Comparison of ENCODE assay signal across 8 cellular contexts in genomic region chr15:90143176-90143655, GRCh38. TPM values are rescaled to one million over a fixed set of nuclear protein-coding genes. Genes with fewer than 3 reads are reported as not detected.
A peak's percentile ranks its signal among the peaks of the same experiment; 100 is the strongest.
DNase-seq lines count a peak whose midpoint lies in the region; ATAC-seq and TF ChIP-seq lines count a peak whose summit lies in the region.

No MANE protein-coding gene starts in this region.

- no peaks in the 10 kb centered on the region for H3K9me3 ChIP-seq in MM.1S (replicated peaks; ENCODE audit: insufficient read depth, low read length)

- ATAC-seq in GM18511 (IDR thresholded peaks at IDR 0.05; ENCODE audit: unreplicated experiment) (peak; percentile 71), T-cell (replicated peaks in 1 of 4) (peak; percentile 79 to 85 (median 83))
- ATAC-seq in activated naive CD8-positive, alpha-beta T cell treated with anti-CD3 and anti-CD28 coated beads, Interleukin-2, amount 50 U/mL, for 24 hours: peak; percentile 83

- no peaks in the 10 kb centered on the region for H3K27me3 Mint-ChIP-seq in T-cell
- peaks cover 1% of the 10 kb centered on the region for H3K27me3 Mint-ChIP-seq in activated naive CD8-positive, alpha-beta T cell treated with anti-CD3 and anti-CD28 coated beads, Interleukin-2, amount 50 U/mL, for 24 hours

- TF ChIP-seq CTCF in AG04449 (IDR thresholded peaks at IDR 0.05; ENCODE audit: insufficient read depth, low read length, missing control alignments) (peak; percentile 47), MM.1S (IDR thresholded peaks at IDR 0.05; ENCODE audit: low read length) (peak; percentile 88)

- H3K27ac Mint-ChIP-seq in T-cell: no peak overlapping the region
- no peak overlapping the region for H3K27ac Mint-ChIP-seq in activated naive CD8-positive, alpha-beta T cell treated with anti-CD3 and anti-CD28 coated beads, Interleukin-2, amount 50 U/mL, for 24 hours

- POLR2A ChIA-PET in AG04449 (lab: Yijun Ruan, JAX): interaction anchor here (1.0 kb wide), 1 partner anchor 41 kb away, joined by 3 read pairs; the partner anchor contains the start of gene IDH2
- POLR2A ChIA-PET in T-cell (lab: Charles Lee): no interaction called here

- H3K36me3 Mint-ChIP-seq in T-cell: no peaks in the 10 kb centered on the region
- no peaks in the 10 kb centered on the region for H3K36me3 Mint-ChIP-seq in activated naive CD8-positive, alpha-beta T cell treated with anti-CD3 and anti-CD28 coated beads, Interleukin-2, amount 50 U/mL, for 24 hours (ENCODE audit: low read depth)

- H3K79me2 ChIP-seq in MM.1S (ENCODE audit: low read length): no peaks in the 10 kb centered on the region

- no peaks in the 10 kb centered on the region for H3K4me1 ChIP-seq in MM.1S (ENCODE audit: low read length)

- no peak overlapping the region for H3K27ac ChIP-seq in MM.1S (ENCODE audit: low read length)

- DNase-seq in AG04449 (ENCODE audit: low read depth, low spot score): no peak
- peak; percentile 70 for DNase-seq in MM.1S
- DNase-seq in T-cell: peak; percentile 12 to 65 (median 50)
- peak; percentile 72 for DNase-seq in activated naive CD8-positive, alpha-beta T cell treated with anti-CD3 and anti-CD28 coated beads, Interleukin-2, amount 50 U/mL, for 24 hours
- peak; percentile 63 for DNase-seq in iPS DF 19.7 (ENCODE audit: low read depth, low spot score)
- peak; percentile 79 for DNase-seq in stimulated activated CD4-positive, alpha-beta T cell treated with anti-CD3 and anti-CD28 coated beads, Interleukin-15, amount 100 ng/mL, for 24 hours
- DNase-seq in epidermal melanocyte (ENCODE audit: insufficient read length, low spot score): no peak

- no peaks in the 10 kb centered on the region for H3K36me3 ChIP-seq in MM.1S (replicated peaks; ENCODE audit: insufficient read depth, low read length)

- H3K4me3 ChIP-seq in AG04449 (ENCODE audit: low read depth, low read length) (no peak overlapping the region), MM.1S (ENCODE audit: low read length) (no peak overlapping the region)

- peaks cover 24 to 29% (median 28%) of the 10 kb centered on the region in 3 donors for H3K4me1 Mint-ChIP-seq in T-cell
- peaks cover 25% of the 10 kb centered on the region for H3K4me1 Mint-ChIP-seq in activated naive CD8-positive, alpha-beta T cell treated with anti-CD3 and anti-CD28 coated beads, Interleukin-2, amount 50 U/mL, for 24 hours

- H3F3A ChIP-seq in MM.1S (ENCODE audit: insufficient read depth, low read length): no peaks in the 10 kb centered on the region

- H3K4me3 Mint-ChIP-seq in T-cell: peak overlapping the region; percentile 24 to 43 (median 40)
- H3K4me3 Mint-ChIP-seq in activated naive CD8-positive, alpha-beta T cell treated with anti-CD3 and anti-CD28 coated beads, Interleukin-2, amount 50 U/mL, for 24 hours: no peak overlapping the region

- CTCF ChIA-PET in AG04449 (lab: Yijun Ruan, JAX): interaction anchor here (1.0 to 2.3 kb wide), 7 partner anchors 9 to 90 kb away, joined by 3 to 13 read pairs (median 4); no protein-coding TSS in a partner anchor
- CTCF ChIA-PET in T-cell (lab: Charles Lee): interaction anchor here in 1 of 2 donors (0.5 to 0.7 kb wide), 2 partner anchors 71 to 140 kb away, joined by 5 to 6 read pairs; no protein-coding TSS in a partner anchor

- no peak overlapping the region for H3K9ac ChIP-seq in MM.1S (ENCODE audit: low read length)

- H3K9me2 ChIP-seq in MM.1S (replicated peaks; ENCODE audit: insufficient read depth, low read length): no peaks in the 10 kb centered on the region

- no peaks in the 10 kb centered on the region for H3K27me3 ChIP-seq in MM.1S (replicated peaks; ENCODE audit: insufficient read depth, low read length)

- peak overlapping the region; percentile 29; the same call in 1 of the 2 replicates for H3K4me2 ChIP-seq in MM.1S (ENCODE audit: low read depth, low read length)

- H3K9me3 Mint-ChIP-seq in T-cell: peaks cover 0 to 8% (median 0%) of the 10 kb centered on the region in 3 donors
- no peaks in the 10 kb centered on the region for H3K9me3 Mint-ChIP-seq in activated naive CD8-positive, alpha-beta T cell treated with anti-CD3 and anti-CD28 coated beads, Interleukin-2, amount 50 U/mL, for 24 hours

- H4K20me1 ChIP-seq in MM.1S (ENCODE audit: insufficient read depth, low read length): no peaks in the 10 kb centered on the region

- peak overlapping the region; percentile 80 for H2AFZ ChIP-seq in MM.1S (ENCODE audit: low read length)

RNA-seq across cellular contexts. Expression of gene IDH2, which starts 40.9 kb away (rescaled TPM):
- total RNA-seq in T-cell: 10 to 100 TPM; 45.8 to 56.1 (median 49.2) TPM

RNA-seq across cellular contexts. Expression of gene SEMA4B, which starts 57.9 kb away (rescaled TPM):
- total RNA-seq in T-cell: 10 to 100 TPM; 11.7 to 34.7 (median 25.4) TPM

Comparison
In these comparisons a context has a peak if more than half of its experiments do, and no peak if none do; other contexts are left out.
1. DNase-seq: peak in MM.1S (single experiment), T-cell (34 of 34), activated naive CD8-positive, alpha-beta T cell treated with anti-CD3 and anti-CD28 coated beads, Interleukin-2, amount 50 U/mL, for 24 hours (single experiment), iPS DF 19.7 (single experiment) and stimulated activated CD4-positive, alpha-beta T cell treated with anti-CD3 and anti-CD28 coated beads, Interleukin-15, amount 100 ng/mL, for 24 hours (single experiment); none in AG04449 (single experiment) and epidermal melanocyte (single experiment).
2. Peak in every context shown above with its lines, with median percentiles within 50 percentile points of each other: ATAC-seq.